20 cellular contexts compared by ENCODE assay signal in genomic region chr7:102821994-102822747, GRCh38.
"Had no signal": no experiment of that assay in that cellular context is flagged by ENCODE, and none has a peak within 500 bp of the region (broad histone marks: within the 10 kb centered on the region; RNA-seq: fewer than 3 reads in every experiment).

No MANE protein-coding gene starts in this region.

- H3K27ac ChIP-seq: dorsolateral prefrontal cortex, epithelial cell of prostate, lower lobe of right lung, neural progenitor cell, parathyroid adenoma, right lobe of liver, thyroid gland, vagina had no signal

- H3K4me3 ChIP-seq: dorsolateral prefrontal cortex, lower lobe of right lung, neural progenitor cell, right lobe of liver, stomach, thyroid gland, vagina had no signal

- DNase-seq: dorsolateral prefrontal cortex; effector CD4-positive, alpha-beta T cell; endodermal cell; hypothalamus; lower lobe of right lung; naive thymus-derived CD4-positive, alpha-beta T cell; right lobe of liver; stimulated activated CD4-positive, alpha-beta T cell treated with anti-CD3 and anti-CD28 coated beads, Interleukin-2, amount 100 ng/mL, for 24 hours; stimulated activated CD4-positive, alpha-beta T cell treated with anti-CD3 and anti-CD28 coated beads, Interleukin-4, amount 100 ng/mL, for 24 hours; stimulated activated naive CD4-positive, alpha-beta T cell treated with Interleukin-2 at 50 U/mL for 16 hours; stomach; thyroid gland; trophoblast cell had no signal

- H3K9me3 ChIP-seq: lower lobe of right lung, right lobe of liver, stomach, thyroid gland, vagina had no signal

- ATAC-seq: esophagus mucosa; left lobe of liver; lower lobe of right lung; naive thymus-derived CD4-positive, alpha-beta T cell; right lobe of liver; stimulated activated effector memory CD8-positive, alpha-beta T cell treated with anti-CD3 and anti-CD28 coated beads, Interleukin-12 subunit alpha, Interleukin-12 subunit beta, amount 100 ng/mL, for 72 hours had no signal

- H3K36me3 ChIP-seq: neural progenitor cell, thyroid gland had no signal

- H3K27me3 ChIP-seq: dorsolateral prefrontal cortex, neural progenitor cell, right lobe of liver, stomach, thyroid gland, vagina had no signal

- H3K4me1 ChIP-seq: lower lobe of right lung, neural progenitor cell, right lobe of liver, thyroid gland, vagina had no signal
